Comparison of ENCODE assay signal across 29 cellular contexts in the genomic region with DNA sequence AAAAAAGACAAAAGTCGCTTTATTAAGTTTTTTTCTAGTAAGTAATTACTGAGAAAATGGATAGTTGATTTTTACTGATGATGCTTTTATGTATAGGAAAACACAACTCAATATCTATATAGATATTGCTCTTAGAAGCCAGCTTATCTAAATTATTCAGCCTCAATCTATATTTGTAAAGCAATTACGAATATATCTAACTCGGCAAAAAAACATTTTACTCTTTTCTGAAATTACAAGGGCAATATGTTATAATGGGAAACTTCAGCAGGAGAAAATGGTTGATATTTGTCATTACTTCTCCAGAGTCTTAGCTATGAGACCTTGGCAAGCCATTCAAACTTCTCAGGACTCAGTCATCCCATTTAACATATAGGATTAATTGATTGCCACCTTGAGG.
"Had no signal": no experiment of that assay in that cellular context is flagged by ENCODE, and none has a peak within 500 bp of the region (broad histone marks: within the 10 kb centered on the region; RNA-seq: fewer than 3 reads in every experiment).

No MANE protein-coding gene starts in this region.

- H3K27ac Mint-ChIP-seq: immature natural killer cell; naive thymus-derived CD8-positive, alpha-beta T cell; stimulated activated naive B cell treated with anti-CD40 and anti-IgM and Interleukin-4, amounts not matched to agents 10 μg/mL and 1 μg/mL and 100 μg/mL, for 72 hours; stimulated activated naive CD8-positive, alpha-beta T cell treated with anti-CD3 and anti-CD28 coated beads, Interleukin-15, Interleukin-2, amounts not matched to agents 100 ng/mL and 50 ng/mL, for 24 hours; type B pancreatic cell had no signal

- H3K27ac ChIP-seq: left lung, lower lobe of right lung, pancreas, prostate gland, sigmoid colon, suprapubic skin, thoracic aorta, tibial artery, uterus had no signal

- H3K27me3 Mint-ChIP-seq: naive thymus-derived CD8-positive, alpha-beta T cell; stimulated activated naive CD8-positive, alpha-beta T cell treated with anti-CD3 and anti-CD28 coated beads, Interleukin-15, Interleukin-2, amounts not matched to agents 100 ng/mL and 50 ng/mL, for 24 hours; type B pancreatic cell had no signal

- H3K9me3 Mint-ChIP-seq: nephron; neural crest cell; stimulated activated naive B cell treated with anti-CD40 and anti-IgM and Interleukin-4, amounts not matched to agents 10 μg/mL and 1 μg/mL and 100 μg/mL, for 72 hours; stimulated activated naive CD8-positive, alpha-beta T cell treated with anti-CD3 and anti-CD28 coated beads, Interleukin-15, Interleukin-2, amounts not matched to agents 100 ng/mL and 50 ng/mL, for 24 hours; type B pancreatic cell had no signal

- DNase-seq: hypothalamus; immature natural killer cell; kidney; left colon; left lung; lower lobe of right lung; mammary epithelial cell; mesenchymal stem cell; naive thymus-derived CD8-positive, alpha-beta T cell; nucleus accumbens; pancreas; posterior cingulate gyrus; retina; right cardiac atrium; sigmoid colon; small intestine; stimulated activated CD4-positive, alpha-beta T cell treated with anti-CD3 and anti-CD28 coated beads, Interleukin-2, amount 100 ng/mL, for 24 hours; stimulated activated CD4-positive, alpha-beta T cell treated with anti-CD3 and anti-CD28 coated beads, Interleukin-4, amount 100 ng/mL, for 1 hour; stimulated activated naive B cell treated with anti-CD40 and anti-IgM and Interleukin-4, amounts not matched to agents 10 μg/mL and 1 μg/mL and 100 μg/mL, for 72 hours; tibial artery; uterus had no signal

- H3K27me3 ChIP-seq: left lung, pancreas, sigmoid colon, suprapubic skin, tibial artery, uterus had no signal

- H3K36me3 ChIP-seq: left lung, lower lobe of right lung, pancreas, prostate gland, sigmoid colon, suprapubic skin, thoracic aorta, tibial artery had no signal

- ATAC-seq: left colon; left lung; lower lobe of right lung; naive thymus-derived CD8-positive, alpha-beta T cell; pancreas; right cardiac atrium; stimulated activated naive B cell treated with anti-CD40 and anti-IgM and Interleukin-4, amounts not matched to agents 10 μg/mL and 1 μg/mL and 100 μg/mL, for 72 hours had no signal

- H3K9me3 ChIP-seq: lower lobe of right lung, pancreas, prostate gland, sigmoid colon, suprapubic skin, thoracic aorta, tibial artery, uterus had no signal

- FAIRE-seq: islet of Langerhans had no signal

- H3K4me1 Mint-ChIP-seq: immature natural killer cell; naive thymus-derived CD8-positive, alpha-beta T cell; neural crest cell; stimulated activated naive B cell treated with anti-CD40 and anti-IgM and Interleukin-4, amounts not matched to agents 10 μg/mL and 1 μg/mL and 100 μg/mL, for 72 hours had no signal

- H3K36me3 Mint-ChIP-seq: immature natural killer cell; naive thymus-derived CD8-positive, alpha-beta T cell; stimulated activated naive B cell treated with anti-CD40 and anti-IgM and Interleukin-4, amounts not matched to agents 10 μg/mL and 1 μg/mL and 100 μg/mL, for 72 hours; type B pancreatic cell had no signal

- H3K4me3 Mint-ChIP-seq: immature natural killer cell; naive thymus-derived CD8-positive, alpha-beta T cell; nephron; neural crest cell; stimulated activated naive B cell treated with anti-CD40 and anti-IgM and Interleukin-4, amounts not matched to agents 10 μg/mL and 1 μg/mL and 100 μg/mL, for 72 hours; stimulated activated naive CD8-positive, alpha-beta T cell treated with anti-CD3 and anti-CD28 coated beads, Interleukin-15, Interleukin-2, amounts not matched to agents 100 ng/mL and 50 ng/mL, for 24 hours; type B pancreatic cell had no signal

- H3K4me1 ChIP-seq: left lung, lower lobe of right lung, pancreas, prostate gland, suprapubic skin, uterus had no signal

- H3K4me3 ChIP-seq: left lung, lower lobe of right lung, pancreas, prostate gland, sigmoid colon, suprapubic skin, thoracic aorta, tibial artery, uterus had no signal
